ENCODE assay signal across 1 cellular context in the genomic region with DNA sequence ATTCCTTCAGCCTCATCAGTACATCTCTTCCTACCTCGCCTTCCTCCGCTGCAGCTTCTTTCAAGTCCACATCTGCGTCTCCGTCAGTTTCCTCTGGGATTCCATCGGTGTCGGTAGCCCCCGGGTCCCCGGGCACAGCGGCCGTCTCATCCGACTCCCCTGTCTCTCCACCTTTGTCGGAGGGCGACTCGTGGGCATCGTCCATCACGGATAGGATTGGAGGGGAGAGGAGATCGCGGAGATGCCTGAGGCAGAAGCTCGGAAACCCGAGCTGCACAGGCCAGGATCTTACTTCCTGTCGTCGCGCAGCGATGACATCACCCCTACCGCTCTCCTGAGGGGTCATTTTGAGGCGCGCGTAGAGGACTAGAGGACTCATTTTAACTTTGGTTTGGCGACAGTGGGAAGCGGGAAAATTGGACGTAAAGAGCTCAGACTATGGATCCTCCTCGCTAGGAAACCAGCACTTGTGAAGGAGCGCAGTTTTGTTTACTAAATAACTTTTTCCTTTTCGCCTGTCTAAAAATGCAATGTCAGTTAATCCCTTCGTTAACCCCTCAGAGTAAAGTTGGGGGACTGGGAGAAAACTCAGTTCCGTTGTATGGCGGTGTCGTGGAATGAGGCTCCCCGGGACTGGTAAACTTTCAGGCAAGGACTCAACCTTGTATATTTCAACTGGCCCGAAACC.
A peak's percentile ranks its signal among the peaks of the same experiment; 100 is the strongest.
TF ChIP-seq lines count a peak whose summit lies in the region.

TAF11 (minus strand) TSS at position 290 of the 688 bp plus-strand sequence; CDS start at position 205, 85 bp downstream.

TF ChIP-seq in HEK293, 187 proteins besides CTCF, POLR2A, EP300 and RAD21 (continued from another document):
- TF ChIP-seq, protein P1, sequence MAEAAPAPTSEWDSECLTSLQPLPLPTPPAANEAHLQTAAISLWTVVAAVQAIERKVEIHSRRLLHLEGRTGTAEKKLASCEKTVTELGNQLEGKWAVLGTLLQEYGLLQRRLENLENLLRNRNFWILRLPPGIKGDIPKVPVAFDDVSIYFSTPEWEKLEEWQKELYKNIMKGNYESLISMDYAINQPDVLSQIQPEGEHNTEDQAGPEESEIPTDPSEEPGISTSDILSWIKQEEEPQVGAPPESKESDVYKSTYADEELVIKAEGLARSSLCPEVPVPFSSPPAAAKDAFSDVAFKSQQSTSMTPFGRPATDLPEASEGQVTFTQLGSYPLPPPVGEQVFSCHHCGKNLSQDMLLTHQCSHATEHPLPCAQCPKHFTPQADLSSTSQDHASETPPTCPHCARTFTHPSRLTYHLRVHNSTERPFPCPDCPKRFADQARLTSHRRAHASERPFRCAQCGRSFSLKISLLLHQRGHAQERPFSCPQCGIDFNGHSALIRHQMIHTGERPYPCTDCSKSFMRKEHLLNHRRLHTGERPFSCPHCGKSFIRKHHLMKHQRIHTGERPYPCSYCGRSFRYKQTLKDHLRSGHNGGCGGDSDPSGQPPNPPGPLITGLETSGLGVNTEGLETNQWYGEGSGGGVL (tag by site-specific recombination; IDR thresholded peaks at IDR 0.05): no peak
- TF ChIP-seq, protein P2, sequence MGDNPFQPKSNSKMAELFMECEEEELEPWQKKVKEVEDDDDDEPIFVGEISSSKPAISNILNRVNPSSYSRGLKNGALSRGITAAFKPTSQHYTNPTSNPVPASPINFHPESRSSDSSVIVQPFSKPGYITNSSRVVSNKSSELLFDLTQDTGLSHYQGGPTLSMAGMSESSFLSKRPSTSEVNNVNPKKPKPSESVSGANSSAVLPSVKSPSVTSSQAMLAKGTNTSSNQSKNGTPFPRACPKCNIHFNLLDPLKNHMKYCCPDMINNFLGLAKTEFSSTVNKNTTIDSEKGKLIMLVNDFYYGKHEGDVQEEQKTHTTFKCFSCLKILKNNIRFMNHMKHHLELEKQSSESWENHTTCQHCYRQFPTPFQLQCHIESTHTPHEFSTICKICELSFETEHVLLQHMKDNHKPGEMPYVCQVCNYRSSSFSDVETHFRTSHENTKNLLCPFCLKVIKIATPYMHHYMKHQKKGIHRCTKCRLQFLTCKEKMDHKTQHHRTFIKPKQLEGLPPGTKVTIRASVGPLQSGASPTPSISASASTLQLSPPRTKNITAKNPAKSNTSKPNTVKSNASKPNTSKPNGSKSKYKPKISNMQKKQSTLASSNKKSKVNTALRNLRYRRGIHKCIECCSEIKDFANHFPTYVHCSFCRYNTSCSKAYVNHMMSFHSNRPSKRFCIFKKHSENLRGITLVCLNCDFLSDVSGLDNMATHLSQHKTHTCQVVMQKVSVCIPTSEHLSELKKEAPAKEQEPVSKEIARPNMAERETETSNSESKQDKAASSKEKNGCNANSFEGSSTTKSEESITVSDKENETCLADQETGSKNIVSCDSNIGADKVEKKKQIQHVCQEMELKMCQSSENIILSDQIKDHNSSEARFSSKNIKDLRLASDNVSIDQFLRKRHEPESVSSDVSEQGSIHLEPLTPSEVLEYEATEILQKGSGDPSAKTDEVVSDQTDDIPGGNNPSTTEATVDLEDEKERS (tag by site-specific recombination; IDR thresholded peaks at IDR 0.05): no peak
- no peak for TF ChIP-seq ZNF146 (tag by site-specific recombination; IDR thresholded peaks at IDR 0.05)
- TF ChIP-seq ZNF658 (tag by site-specific recombination; IDR thresholded peaks at IDR 0.05): no peak
- TF ChIP-seq ZNF449 (tag by site-specific recombination; IDR thresholded peaks at IDR 0.05): no peak
- TF ChIP-seq ZNF341 (tag by site-specific recombination; IDR thresholded peaks at IDR 0.05; ENCODE audit: low read depth): peak; percentile 37
- peak; percentile 33; the same call in 1 of the 2 replicates for TF ChIP-seq ZNF777 (tag by site-specific recombination; IDR thresholded peaks at IDR 0.05; ENCODE audit: borderline replicate concordance)
- TF ChIP-seq, protein P3, sequence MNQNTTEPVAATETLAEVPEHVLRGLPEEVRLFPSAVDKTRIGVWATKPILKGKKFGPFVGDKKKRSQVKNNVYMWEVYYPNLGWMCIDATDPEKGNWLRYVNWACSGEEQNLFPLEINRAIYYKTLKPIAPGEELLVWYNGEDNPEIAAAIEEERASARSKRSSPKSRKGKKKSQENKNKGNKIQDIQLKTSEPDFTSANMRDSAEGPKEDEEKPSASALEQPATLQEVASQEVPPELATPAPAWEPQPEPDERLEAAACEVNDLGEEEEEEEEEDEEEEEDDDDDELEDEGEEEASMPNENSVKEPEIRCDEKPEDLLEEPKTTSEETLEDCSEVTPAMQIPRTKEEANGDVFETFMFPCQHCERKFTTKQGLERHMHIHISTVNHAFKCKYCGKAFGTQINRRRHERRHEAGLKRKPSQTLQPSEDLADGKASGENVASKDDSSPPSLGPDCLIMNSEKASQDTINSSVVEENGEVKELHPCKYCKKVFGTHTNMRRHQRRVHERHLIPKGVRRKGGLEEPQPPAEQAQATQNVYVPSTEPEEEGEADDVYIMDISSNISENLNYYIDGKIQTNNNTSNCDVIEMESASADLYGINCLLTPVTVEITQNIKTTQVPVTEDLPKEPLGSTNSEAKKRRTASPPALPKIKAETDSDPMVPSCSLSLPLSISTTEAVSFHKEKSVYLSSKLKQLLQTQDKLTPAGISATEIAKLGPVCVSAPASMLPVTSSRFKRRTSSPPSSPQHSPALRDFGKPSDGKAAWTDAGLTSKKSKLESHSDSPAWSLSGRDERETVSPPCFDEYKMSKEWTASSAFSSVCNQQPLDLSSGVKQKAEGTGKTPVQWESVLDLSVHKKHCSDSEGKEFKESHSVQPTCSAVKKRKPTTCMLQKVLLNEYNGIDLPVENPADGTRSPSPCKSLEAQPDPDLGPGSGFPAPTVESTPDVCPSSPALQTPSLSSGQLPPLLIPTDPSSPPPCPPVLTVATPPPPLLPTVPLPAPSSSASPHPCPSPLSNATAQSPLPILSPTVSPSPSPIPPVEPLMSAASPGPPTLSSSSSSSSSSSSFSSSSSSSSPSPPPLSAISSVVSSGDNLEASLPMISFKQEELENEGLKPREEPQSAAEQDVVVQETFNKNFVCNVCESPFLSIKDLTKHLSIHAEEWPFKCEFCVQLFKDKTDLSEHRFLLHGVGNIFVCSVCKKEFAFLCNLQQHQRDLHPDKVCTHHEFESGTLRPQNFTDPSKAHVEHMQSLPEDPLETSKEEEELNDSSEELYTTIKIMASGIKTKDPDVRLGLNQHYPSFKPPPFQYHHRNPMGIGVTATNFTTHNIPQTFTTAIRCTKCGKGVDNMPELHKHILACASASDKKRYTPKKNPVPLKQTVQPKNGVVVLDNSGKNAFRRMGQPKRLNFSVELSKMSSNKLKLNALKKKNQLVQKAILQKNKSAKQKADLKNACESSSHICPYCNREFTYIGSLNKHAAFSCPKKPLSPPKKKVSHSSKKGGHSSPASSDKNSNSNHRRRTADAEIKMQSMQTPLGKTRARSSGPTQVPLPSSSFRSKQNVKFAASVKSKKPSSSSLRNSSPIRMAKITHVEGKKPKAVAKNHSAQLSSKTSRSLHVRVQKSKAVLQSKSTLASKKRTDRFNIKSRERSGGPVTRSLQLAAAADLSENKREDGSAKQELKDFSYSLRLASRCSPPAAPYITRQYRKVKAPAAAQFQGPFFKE (tag by site-specific recombination; IDR thresholded peaks at IDR 0.05; ENCODE audit: borderline replicate concordance): no peak
TF ChIP-seq in HEK293: peak in this region for 56.
